Comparison of ENCODE assay signal across 1 cellular context in the genomic region with DNA sequence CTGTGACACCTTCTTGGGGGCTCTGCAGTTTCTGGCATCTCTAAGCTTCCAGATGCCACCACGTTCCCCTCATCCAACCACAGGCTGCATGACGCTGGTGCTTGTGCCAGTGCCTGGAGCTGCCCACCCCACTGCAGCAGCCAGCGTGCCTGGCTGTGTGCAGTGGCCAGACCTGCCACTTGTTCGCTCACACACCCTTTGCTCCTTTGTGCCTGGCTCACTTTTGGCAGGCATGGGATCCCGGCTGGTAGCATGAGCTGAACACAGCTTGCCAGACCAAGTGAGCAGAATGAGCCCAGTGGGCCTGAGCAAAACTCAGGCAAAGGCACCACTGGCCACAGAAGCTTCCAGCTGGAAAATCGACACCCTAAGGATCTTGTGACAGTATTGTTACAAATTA.
TF ChIP-seq lines count a peak whose summit lies in the region.

No MANE protein-coding gene starts in this region.

TF ChIP-seq in H1, 55 proteins besides CTCF, POLR2A, EP300 and RAD21 (continued from another document):
- TF ChIP-seq, protein P1, sequence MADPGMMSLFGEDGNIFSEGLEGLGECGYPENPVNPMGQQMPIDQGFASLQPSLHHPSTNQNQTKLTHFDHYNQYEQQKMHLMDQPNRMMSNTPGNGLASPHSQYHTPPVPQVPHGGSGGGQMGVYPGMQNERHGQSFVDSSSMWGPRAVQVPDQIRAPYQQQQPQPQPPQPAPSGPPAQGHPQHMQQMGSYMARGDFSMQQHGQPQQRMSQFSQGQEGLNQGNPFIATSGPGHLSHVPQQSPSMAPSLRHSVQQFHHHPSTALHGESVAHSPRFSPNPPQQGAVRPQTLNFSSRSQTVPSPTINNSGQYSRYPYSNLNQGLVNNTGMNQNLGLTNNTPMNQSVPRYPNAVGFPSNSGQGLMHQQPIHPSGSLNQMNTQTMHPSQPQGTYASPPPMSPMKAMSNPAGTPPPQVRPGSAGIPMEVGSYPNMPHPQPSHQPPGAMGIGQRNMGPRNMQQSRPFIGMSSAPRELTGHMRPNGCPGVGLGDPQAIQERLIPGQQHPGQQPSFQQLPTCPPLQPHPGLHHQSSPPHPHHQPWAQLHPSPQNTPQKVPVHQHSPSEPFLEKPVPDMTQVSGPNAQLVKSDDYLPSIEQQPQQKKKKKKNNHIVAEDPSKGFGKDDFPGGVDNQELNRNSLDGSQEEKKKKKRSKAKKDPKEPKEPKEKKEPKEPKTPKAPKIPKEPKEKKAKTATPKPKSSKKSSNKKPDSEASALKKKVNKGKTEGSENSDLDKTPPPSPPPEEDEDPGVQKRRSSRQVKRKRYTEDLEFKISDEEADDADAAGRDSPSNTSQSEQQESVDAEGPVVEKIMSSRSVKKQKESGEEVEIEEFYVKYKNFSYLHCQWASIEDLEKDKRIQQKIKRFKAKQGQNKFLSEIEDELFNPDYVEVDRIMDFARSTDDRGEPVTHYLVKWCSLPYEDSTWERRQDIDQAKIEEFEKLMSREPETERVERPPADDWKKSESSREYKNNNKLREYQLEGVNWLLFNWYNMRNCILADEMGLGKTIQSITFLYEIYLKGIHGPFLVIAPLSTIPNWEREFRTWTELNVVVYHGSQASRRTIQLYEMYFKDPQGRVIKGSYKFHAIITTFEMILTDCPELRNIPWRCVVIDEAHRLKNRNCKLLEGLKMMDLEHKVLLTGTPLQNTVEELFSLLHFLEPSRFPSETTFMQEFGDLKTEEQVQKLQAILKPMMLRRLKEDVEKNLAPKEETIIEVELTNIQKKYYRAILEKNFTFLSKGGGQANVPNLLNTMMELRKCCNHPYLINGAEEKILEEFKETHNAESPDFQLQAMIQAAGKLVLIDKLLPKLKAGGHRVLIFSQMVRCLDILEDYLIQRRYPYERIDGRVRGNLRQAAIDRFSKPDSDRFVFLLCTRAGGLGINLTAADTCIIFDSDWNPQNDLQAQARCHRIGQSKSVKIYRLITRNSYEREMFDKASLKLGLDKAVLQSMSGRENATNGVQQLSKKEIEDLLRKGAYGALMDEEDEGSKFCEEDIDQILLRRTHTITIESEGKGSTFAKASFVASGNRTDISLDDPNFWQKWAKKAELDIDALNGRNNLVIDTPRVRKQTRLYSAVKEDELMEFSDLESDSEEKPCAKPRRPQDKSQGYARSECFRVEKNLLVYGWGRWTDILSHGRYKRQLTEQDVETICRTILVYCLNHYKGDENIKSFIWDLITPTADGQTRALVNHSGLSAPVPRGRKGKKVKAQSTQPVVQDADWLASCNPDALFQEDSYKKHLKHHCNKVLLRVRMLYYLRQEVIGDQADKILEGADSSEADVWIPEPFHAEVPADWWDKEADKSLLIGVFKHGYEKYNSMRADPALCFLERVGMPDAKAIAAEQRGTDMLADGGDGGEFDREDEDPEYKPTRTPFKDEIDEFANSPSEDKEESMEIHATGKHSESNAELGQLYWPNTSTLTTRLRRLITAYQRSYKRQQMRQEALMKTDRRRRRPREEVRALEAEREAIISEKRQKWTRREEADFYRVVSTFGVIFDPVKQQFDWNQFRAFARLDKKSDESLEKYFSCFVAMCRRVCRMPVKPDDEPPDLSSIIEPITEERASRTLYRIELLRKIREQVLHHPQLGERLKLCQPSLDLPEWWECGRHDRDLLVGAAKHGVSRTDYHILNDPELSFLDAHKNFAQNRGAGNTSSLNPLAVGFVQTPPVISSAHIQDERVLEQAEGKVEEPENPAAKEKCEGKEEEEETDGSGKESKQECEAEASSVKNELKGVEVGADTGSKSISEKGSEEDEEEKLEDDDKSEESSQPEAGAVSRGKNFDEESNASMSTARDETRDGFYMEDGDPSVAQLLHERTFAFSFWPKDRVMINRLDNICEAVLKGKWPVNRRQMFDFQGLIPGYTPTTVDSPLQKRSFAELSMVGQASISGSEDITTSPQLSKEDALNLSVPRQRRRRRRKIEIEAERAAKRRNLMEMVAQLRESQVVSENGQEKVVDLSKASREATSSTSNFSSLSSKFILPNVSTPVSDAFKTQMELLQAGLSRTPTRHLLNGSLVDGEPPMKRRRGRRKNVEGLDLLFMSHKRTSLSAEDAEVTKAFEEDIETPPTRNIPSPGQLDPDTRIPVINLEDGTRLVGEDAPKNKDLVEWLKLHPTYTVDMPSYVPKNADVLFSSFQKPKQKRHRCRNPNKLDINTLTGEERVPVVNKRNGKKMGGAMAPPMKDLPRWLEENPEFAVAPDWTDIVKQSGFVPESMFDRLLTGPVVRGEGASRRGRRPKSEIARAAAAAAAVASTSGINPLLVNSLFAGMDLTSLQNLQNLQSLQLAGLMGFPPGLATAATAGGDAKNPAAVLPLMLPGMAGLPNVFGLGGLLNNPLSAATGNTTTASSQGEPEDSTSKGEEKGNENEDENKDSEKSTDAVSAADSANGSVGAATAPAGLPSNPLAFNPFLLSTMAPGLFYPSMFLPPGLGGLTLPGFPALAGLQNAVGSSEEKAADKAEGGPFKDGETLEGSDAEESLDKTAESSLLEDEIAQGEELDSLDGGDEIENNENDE (IDR thresholded peaks at IDR 0.05; ENCODE audit: insufficient replicate concordance, low read length), result no peak
- TF ChIP-seq NANOG (IDR thresholded peaks at IDR 0.05; ENCODE audit: insufficient read depth, low read depth, low read length, poor library complexity, severe bottlenecking), result no peak
- no peak for TF ChIP-seq GABPA (IDR thresholded peaks at IDR 0.05; ENCODE audit: borderline replicate concordance, insufficient read depth, low read length)
- TF ChIP-seq POLR2AphosphoS5 (IDR thresholded peaks at IDR 0.05; ENCODE audit: low read depth, low read length), result no peak
- TF ChIP-seq JUND (IDR thresholded peaks at IDR 0.05; ENCODE audit: low read length), result no peak
- TF ChIP-seq, protein P2, sequence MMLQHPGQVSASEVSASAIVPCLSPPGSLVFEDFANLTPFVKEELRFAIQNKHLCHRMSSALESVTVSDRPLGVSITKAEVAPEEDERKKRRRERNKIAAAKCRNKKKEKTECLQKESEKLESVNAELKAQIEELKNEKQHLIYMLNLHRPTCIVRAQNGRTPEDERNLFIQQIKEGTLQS (IDR thresholded peaks at IDR 0.05; ENCODE audit: insufficient read depth, low read depth, low read length), result no peak
